In the genomic region with DNA sequence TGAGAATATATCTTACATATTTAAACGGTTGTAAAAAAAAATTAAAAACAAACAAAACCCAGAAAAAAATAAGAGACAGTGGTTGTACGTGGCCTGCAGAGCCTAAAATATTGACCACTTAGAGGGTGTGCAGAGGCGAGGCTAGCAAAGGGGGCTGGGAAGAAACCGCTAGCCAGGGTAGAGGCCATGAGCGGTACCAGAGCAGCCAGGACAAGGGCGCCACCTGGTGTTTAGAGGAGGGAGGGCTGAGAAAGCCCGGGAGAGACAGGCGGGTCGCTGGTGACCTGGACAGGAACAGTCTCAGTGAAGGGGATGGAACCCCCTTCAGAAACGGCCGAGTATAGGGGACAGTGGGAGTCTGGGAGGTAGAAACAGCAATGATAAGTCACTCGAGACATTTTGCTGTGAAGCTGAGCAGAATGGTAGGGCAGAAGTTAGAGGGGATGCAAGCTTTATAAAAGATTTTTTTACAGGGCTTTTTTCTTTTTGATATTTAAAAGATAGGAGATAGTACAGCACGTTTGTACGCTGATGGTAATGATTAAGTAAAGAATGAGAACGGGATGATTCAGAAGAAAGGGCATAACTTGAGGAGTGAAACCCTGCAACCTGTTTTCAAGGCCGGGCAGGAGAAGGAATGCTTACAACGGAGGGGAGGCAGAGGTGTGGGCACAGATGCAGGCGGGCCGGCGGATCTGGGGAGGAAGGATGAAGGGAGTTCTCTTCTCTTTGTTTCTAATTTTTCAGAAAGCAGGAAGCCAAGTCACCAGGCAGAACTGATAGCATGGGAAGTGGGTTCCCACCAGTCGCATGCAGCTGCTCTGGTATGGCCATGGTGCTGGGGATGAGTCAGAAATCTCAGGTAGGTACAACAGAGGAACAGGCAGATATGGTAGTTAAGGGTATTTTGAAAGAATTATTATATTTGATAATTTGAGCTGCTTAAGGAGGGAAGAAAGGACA, we compare ENCODE assay signal across 8 cellular contexts.
DNase-seq lines count a peak whose midpoint lies in the region; ATAC-seq and TF ChIP-seq lines count a peak whose summit lies in the region.

No MANE protein-coding gene starts in this region.

- DNase-seq in CD14-positive monocyte (ENCODE audit: low spot score) (peak; percentile 70), NCI-H82 treated with DMSO at 0.1 percent for 48 hours (lab: John Stamatoyannopoulos, UW; ENCODE audit: unreplicated experiment) (peak; percentile 67), erythroblast (lab: John Stamatoyannopoulos, UW) (peak; percentile 50 to 72), neural progenitor cell (ENCODE audit: low spot score) (peak; percentile 76), substantia nigra (lab: John Stamatoyannopoulos, UW) (peak in 47 of 49 donors; percentile 2 to 71 (median 36))
- DNase-seq in activated CD8-positive, alpha-beta memory T cell treated with anti-CD3 and anti-CD28 coated beads for 4 hours (ENCODE audit: low read depth in 2 of 2), result peak; percentile 54

- H3K9me3 Mint-ChIP-seq in CD14-positive monocyte (peaks cover 0 to 1% (median 0%) of the 10 kb centered on the region in 7 donors), neural progenitor cell (no peaks in the 10 kb centered on the region)

- H3K9me3 ChIP-seq in neural progenitor cell (ENCODE audit: low read depth), result no peaks in the 10 kb centered on the region

- no peak overlapping the region for H3K4me3 ChIP-seq in neural progenitor cell

- peaks cover 17 to 19% (median 17%) of the 10 kb centered on the region in 3 donors for H3K27me3 Mint-ChIP-seq in CD14-positive monocyte (ENCODE audit: low read depth in 3 of 3)
- H3K27me3 Mint-ChIP-seq in neural progenitor cell (ENCODE audit: insufficient read depth, low read depth), result peaks cover 4% of the 10 kb centered on the region

- H3K36me3 ChIP-seq in neural progenitor cell, result no peaks in the 10 kb centered on the region

- TF ChIP-seq CTCF in CD14-positive monocyte (IDR thresholded peaks at IDR 0.05) (peak; percentile 85), neural progenitor cell (IDR thresholded peaks at IDR 0.05) (peak; percentile 95)

- H3K4me2 ChIP-seq in neural progenitor cell, result peak overlapping the region; percentile 15

- peak overlapping the region; percentile 81 for H2AFZ ChIP-seq in neural progenitor cell (replicated peaks)

- H3K4me1 Mint-ChIP-seq in CD14-positive monocyte (peaks cover 9% of the 10 kb centered on the region), neural progenitor cell (peaks cover 3% of the 10 kb centered on the region)

- H3K27me3 ChIP-seq in neural progenitor cell, result peaks cover 18% of the 10 kb centered on the region

- H3K27ac Mint-ChIP-seq in CD14-positive monocyte, result no peak overlapping the region
- no peak overlapping the region for H3K27ac Mint-ChIP-seq in neural progenitor cell

- no peak overlapping the region for H3K9ac ChIP-seq in neural progenitor cell

- no peaks in the 10 kb centered on the region for H3K79me2 ChIP-seq in neural progenitor cell (ENCODE audit: low read depth)

- H3K36me3 Mint-ChIP-seq in CD14-positive monocyte (no peaks in the 10 kb centered on the region), neural progenitor cell (no peaks in the 10 kb centered on the region)

- peak overlapping the region in 1 of 2 donors; percentile 79 for H3K4me3 Mint-ChIP-seq in CD14-positive monocyte
- no peak overlapping the region for H3K4me3 Mint-ChIP-seq in neural progenitor cell

- no peaks in the 10 kb centered on the region for H4K20me1 ChIP-seq in neural progenitor cell (ENCODE audit: low read depth)

- intact Hi-C loops in CD14-positive monocyte (cut with micrococcal nuclease), result loop anchor here (5.0 to 10.0 kb wide), 4 partner anchors 76 to 451 kb away; partner anchors contain the start of genes FAM229B (in 2 of the 2) and TUBE1 (in 2 of the 2)

- H3F3A ChIP-seq in neural progenitor cell (ENCODE audit: low read depth), result no peaks in the 10 kb centered on the region

- TF ChIP-seq POLR2A in erythroblast (IDR thresholded peaks at IDR 0.05; ENCODE audit: low read length), result no peak

- ATAC-seq in GM19043 (IDR thresholded peaks at IDR 0.05; ENCODE audit: low read depth, unreplicated experiment) (peak; percentile 96), HG03175 (IDR thresholded peaks at IDR 0.05; ENCODE audit: unreplicated experiment) (peak; percentile 99)

- H3K27ac ChIP-seq in neural progenitor cell, result no peak overlapping the region
- H3K27ac ChIP-seq in substantia nigra (ENCODE audit: low read depth, low read length, poor library complexity, severe bottlenecking), result no peak overlapping the region

- H3K4me1 ChIP-seq in neural progenitor cell, result no peaks in the 10 kb centered on the region
